Comparison of ENCODE assay signal across 1 cellular context in the genomic region with DNA sequence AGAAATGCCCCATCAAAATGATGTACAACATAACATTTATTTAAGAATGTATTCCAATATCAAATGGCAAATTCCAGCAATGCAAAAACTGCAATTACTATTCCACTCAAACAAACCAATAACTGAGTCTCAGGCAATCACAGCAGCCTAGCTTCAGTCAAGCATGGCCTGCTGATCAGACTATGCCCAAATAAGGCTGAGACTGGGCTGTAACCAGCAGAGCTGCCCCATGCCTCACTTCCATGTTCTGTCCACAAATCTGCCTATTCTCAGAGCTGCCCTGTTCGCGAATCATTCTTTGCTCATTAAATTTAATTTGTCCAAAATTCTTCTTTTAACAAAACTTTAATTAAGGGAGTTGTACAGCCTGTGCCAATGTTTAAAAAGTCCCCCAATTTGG.
TF ChIP-seq lines count a peak whose summit lies in the region.

No MANE protein-coding gene starts in this region.

TF ChIP-seq in WTC11, 78 proteins besides CTCF, POLR2A, EP300 and RAD21 (continued from another document):
- TF ChIP-seq, protein P1, sequence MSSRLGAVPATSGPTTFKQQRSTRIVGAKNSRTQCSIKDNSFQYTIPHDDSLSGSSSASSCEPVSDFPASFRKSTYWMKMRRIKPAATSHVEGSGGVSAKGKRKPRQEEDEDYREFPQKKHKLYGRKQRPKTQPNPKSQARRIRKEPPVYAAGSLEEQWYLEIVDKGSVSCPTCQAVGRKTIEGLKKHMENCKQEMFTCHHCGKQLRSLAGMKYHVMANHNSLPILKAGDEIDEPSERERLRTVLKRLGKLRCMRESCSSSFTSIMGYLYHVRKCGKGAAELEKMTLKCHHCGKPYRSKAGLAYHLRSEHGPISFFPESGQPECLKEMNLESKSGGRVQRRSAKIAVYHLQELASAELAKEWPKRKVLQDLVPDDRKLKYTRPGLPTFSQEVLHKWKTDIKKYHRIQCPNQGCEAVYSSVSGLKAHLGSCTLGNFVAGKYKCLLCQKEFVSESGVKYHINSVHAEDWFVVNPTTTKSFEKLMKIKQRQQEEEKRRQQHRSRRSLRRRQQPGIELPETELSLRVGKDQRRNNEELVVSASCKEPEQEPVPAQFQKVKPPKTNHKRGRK (CRISPR knock-in tag; IDR thresholded peaks at IDR 0.05; ENCODE audit: borderline replicate concordance), result no peak
- TF ChIP-seq, protein P2, sequence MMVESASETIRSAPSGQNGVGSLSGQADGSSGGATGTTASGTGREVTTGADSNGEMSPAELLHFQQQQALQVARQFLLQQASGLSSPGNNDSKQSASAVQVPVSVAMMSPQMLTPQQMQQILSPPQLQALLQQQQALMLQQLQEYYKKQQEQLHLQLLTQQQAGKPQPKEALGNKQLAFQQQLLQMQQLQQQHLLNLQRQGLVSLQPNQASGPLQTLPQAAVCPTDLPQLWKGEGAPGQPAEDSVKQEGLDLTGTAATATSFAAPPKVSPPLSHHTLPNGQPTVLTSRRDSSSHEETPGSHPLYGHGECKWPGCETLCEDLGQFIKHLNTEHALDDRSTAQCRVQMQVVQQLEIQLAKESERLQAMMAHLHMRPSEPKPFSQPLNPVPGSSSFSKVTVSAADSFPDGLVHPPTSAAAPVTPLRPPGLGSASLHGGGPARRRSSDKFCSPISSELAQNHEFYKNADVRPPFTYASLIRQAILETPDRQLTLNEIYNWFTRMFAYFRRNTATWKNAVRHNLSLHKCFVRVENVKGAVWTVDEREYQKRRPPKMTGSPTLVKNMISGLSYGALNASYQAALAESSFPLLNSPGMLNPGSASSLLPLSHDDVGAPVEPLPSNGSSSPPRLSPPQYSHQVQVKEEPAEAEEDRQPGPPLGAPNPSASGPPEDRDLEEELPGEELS (CRISPR knock-in tag; IDR thresholded peaks at IDR 0.05), result no peak
- TF ChIP-seq, protein P3, sequence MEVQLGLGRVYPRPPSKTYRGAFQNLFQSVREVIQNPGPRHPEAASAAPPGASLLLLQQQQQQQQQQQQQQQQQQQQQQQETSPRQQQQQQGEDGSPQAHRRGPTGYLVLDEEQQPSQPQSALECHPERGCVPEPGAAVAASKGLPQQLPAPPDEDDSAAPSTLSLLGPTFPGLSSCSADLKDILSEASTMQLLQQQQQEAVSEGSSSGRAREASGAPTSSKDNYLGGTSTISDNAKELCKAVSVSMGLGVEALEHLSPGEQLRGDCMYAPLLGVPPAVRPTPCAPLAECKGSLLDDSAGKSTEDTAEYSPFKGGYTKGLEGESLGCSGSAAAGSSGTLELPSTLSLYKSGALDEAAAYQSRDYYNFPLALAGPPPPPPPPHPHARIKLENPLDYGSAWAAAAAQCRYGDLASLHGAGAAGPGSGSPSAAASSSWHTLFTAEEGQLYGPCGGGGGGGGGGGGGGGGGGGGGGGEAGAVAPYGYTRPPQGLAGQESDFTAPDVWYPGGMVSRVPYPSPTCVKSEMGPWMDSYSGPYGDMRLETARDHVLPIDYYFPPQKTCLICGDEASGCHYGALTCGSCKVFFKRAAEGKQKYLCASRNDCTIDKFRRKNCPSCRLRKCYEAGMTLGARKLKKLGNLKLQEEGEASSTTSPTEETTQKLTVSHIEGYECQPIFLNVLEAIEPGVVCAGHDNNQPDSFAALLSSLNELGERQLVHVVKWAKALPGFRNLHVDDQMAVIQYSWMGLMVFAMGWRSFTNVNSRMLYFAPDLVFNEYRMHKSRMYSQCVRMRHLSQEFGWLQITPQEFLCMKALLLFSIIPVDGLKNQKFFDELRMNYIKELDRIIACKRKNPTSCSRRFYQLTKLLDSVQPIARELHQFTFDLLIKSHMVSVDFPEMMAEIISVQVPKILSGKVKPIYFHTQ (CRISPR knock-in tag; IDR thresholded peaks at IDR 0.05), result no peak
- TF ChIP-seq, protein P4, sequence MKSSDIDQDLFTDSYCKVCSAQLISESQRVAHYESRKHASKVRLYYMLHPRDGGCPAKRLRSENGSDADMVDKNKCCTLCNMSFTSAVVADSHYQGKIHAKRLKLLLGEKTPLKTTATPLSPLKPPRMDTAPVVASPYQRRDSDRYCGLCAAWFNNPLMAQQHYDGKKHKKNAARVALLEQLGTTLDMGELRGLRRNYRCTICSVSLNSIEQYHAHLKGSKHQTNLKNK (CRISPR knock-in tag; IDR thresholded peaks at IDR 0.05), result no peak
- TF ChIP-seq OVOL2 (CRISPR knock-in tag; IDR thresholded peaks at IDR 0.05; ENCODE audit: borderline replicate concordance) (no peak), NR2C2 (CRISPR knock-in tag; IDR thresholded peaks at IDR 0.05) (no peak), PRRX2 (CRISPR knock-in tag; IDR thresholded peaks at IDR 0.05) (no peak), ZNF423 (CRISPR knock-in tag; IDR thresholded peaks at IDR 0.05) (no peak), ELF4 (CRISPR knock-in tag; IDR thresholded peaks at IDR 0.05; ENCODE audit: low read depth) (no peak)
